ENCODE assay signal across 13 cellular contexts in genomic region chr6:22152871-22153270, GRCh38.
"Had no signal": no experiment of that assay in that cellular context is flagged by ENCODE, and none has a peak within 500 bp of the region (broad histone marks: within the 10 kb centered on the region; RNA-seq: fewer than 3 reads in every experiment).

No MANE protein-coding gene starts in this region.

- H2AFZ ChIP-seq: hepatocyte had no signal

- H3K36me3 ChIP-seq: right lobe of liver, stomach, upper lobe of left lung had no signal

- H3K4me1 ChIP-seq: right lobe of liver had no signal

- H3K4me2 ChIP-seq: hepatocyte had no signal

- H3K9me3 ChIP-seq: right lobe of liver, stomach, testis, upper lobe of left lung had no signal

- H3K27me3 ChIP-seq: hepatocyte, right lobe of liver, stomach, testis, upper lobe of left lung had no signal

- DNase-seq: activated CD4-positive, alpha-beta T cell treated with anti-CD3 and anti-CD28 coated beads for 1 hour; activated CD4-positive, alpha-beta T cell treated with anti-CD3 and anti-CD28 coated beads, Interleukin-2, amount 50 U/mL, for 48 hours; activated CD8-positive, alpha-beta memory T cell treated with anti-CD3 and anti-CD28 coated beads, Interleukin-2, amount 10 ng/mL, durations not matched to agents 7 days and 5 days; activated naive CD4-positive, alpha-beta T cell treated with anti-CD3 and anti-CD28 coated beads for 36 hours; activated T-cell treated with anti-CD3 and anti-CD28 coated beads, Interleukin-2, amount 50 U/mL, for 1 hour; islet precursor cell; right lobe of liver; stomach; testis; upper lobe of left lung had no signal

- H3K4me3 ChIP-seq: hepatocyte, lung, right lobe of liver, stomach, testis, upper lobe of left lung had no signal

- H3K79me2 ChIP-seq: hepatocyte had no signal

- ATAC-seq: activated CD8-positive, alpha-beta memory T cell treated with anti-CD3 and anti-CD28 coated beads, Interleukin-2, amount 10 ng/mL, durations not matched to agents 7 days and 5 days; esophagus mucosa; right lobe of liver had no signal
